Comparison of ENCODE assay signal across 1 cellular context in the genomic region with DNA sequence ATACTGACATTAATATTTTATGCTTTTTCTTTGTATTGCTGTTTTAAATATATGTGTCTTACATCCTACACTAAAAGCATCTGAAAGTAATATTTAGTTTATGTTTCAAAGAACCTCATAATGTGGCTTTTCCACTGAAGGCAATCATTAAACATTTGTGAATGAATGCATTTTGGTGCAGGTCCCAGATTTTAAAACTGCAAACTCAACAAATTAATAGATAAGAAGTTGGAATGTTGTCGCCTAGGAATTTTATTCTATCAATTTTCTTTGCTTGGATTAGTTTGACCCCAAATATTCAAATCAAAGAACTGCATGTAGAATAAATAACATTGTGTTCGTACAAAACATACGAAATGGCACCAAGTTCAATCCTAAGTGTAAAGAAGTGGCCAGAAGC.
TF ChIP-seq lines count a peak whose summit lies in the region.

No MANE protein-coding gene starts in this region.

TF ChIP-seq in HepG2, 621 proteins besides CTCF, POLR2A, EP300 and RAD21:
- TF ChIP-seq MAFF (IDR thresholded peaks at IDR 0.05; ENCODE audit: low read depth, low read length), result peak; percentile 58; the same call in 1 of the 2 replicates
- TF ChIP-seq MAFK (conservative IDR thresholded peaks at IDR 0.05 in 1 of 2, IDR thresholded peaks at IDR 0.05 in 1 of 2; ENCODE audit: low read length in 2 of 2), result peak; percentile 55 to 77; a peak in 3 of 4 replicates
- no peak for TF ChIP-seq ZFY (CRISPR knock-in tag; IDR thresholded peaks at IDR 0.05)
